18 cellular contexts compared by ENCODE assay signal in genomic region chr18:50111398-50111797, GRCh38.
A peak's percentile ranks its signal among the peaks of the same experiment; 100 is the strongest.
DNase-seq lines count a peak whose midpoint lies in the region; ATAC-seq and TF ChIP-seq lines count a peak whose summit lies in the region.
"Had no signal": no experiment of that assay in that cellular context is flagged by ENCODE, and none has a peak within 500 bp of the region (broad histone marks: within the 10 kb centered on the region; RNA-seq: fewer than 3 reads in every experiment).

No MANE protein-coding gene starts in this region.

- peaks cover 49% of the 10 kb centered on the region for H3K27me3 ChIP-seq in foreskin keratinocyte
- no peaks in the 10 kb centered on the region for H3K27me3 ChIP-seq in mesendoderm (ENCODE audit: insufficient read depth, low read length, poor library complexity)
- H3K27me3 ChIP-seq in ascending aorta = no peaks in the 10 kb centered on the region
- H3K27me3 ChIP-seq: body of pancreas had no signal

- H3K4me1 ChIP-seq in OCI-LY7 (ENCODE audit: insufficient read depth, low read length, poor library complexity, severe bottlenecking) (no peaks in the 10 kb centered on the region), foreskin keratinocyte (no peaks in the 10 kb centered on the region), mesendoderm (ENCODE audit: control insufficient read depth, low read depth, low read length) (peaks cover 2% of the 10 kb centered on the region), ascending aorta (peaks cover 0 to 4% of the 10 kb centered on the region in 2 donors)

- H2BK120ac ChIP-seq in mesendoderm (ENCODE audit: low read depth, low read length) = no peak overlapping the region

- no peak overlapping the region for H3K4me2 ChIP-seq in OCI-LY7 (ENCODE audit: low read length)
- H3K4me2 ChIP-seq in mesendoderm (ENCODE audit: low read length) = no peak overlapping the region

- no peak overlapping the region for H3K18ac ChIP-seq in mesendoderm (ENCODE audit: low read length)

- H3K4me3 ChIP-seq in OCI-LY7 (ENCODE audit: low read depth, low read length, poor library complexity, severe bottlenecking) (no peak overlapping the region), mesendoderm (ENCODE audit: low read length) (no peak overlapping the region), ascending aorta (no peak overlapping the region)
- H3K4me3 ChIP-seq: body of pancreas, skin epidermis had no signal

- BruUV-seq in OCI-LY7 (replicated peaks; lab: Mats Ljungman, UMichigan) = no TSS peak

- CTCF ChIA-PET in OCI-LY7 (lab: Charles Lee; ENCODE audit: unreplicated experiment) = no interaction called here

- no peaks in the 10 kb centered on the region for H3K79me2 ChIP-seq in OCI-LY7 (ENCODE audit: insufficient read depth, low read depth, low read length)
- no peaks in the 10 kb centered on the region for H3K79me2 ChIP-seq in mesendoderm (ENCODE audit: control insufficient read depth, insufficient read depth, low read length)

- no peak overlapping the region for H3K56ac ChIP-seq in mesendoderm (ENCODE audit: low read length)

- no peak overlapping the region for H3K23ac ChIP-seq in mesendoderm (ENCODE audit: low read length)

- H3K27ac ChIP-seq in C4-2B = no peak overlapping the region
- no peak overlapping the region for H3K27ac ChIP-seq in OCI-LY7 (ENCODE audit: low read depth, low read length, poor library complexity, severe bottlenecking)
- H3K27ac ChIP-seq in foreskin keratinocyte = no peak overlapping the region
- H3K27ac ChIP-seq in mesendoderm (ENCODE audit: low read depth, low read length) = no peak overlapping the region
- no peak overlapping the region for H3K27ac ChIP-seq in ascending aorta
- H3K27ac ChIP-seq: body of pancreas, skin epidermis had no signal

- no peak for DNase-seq in OCI-LY7 (ENCODE audit: low spot score)
- DNase-seq in foreskin keratinocyte = no peak
- no peak for DNase-seq in islet precursor cell
- no peak for DNase-seq in mesendoderm
- DNase-seq in ascending aorta (ENCODE audit: low spot score in 2 of 2) = no peak
- DNase-seq: activated CD4-positive, alpha-beta memory T cell treated with anti-CD3 and anti-CD28 coated beads, Interleukin-2, amount 10 ng/mL, durations not matched to agents 7 days and 5 days; activated T-cell treated with anti-CD3 and anti-CD28 coated beads, Interleukin-2, amount 50 U/mL, for 24 hours; body of pancreas; CD8-positive, alpha-beta memory T cell; EL; naive thymus-derived CD8-positive, alpha-beta T cell; NCI-H187 treated with DMSO at 0.1 percent for 48 hours; NCI-H524 treated with DMSO at 0.1 percent for 48 hours; posterior cingulate gyrus had no signal

- no peak overlapping the region for H2BK5ac ChIP-seq in mesendoderm (ENCODE audit: low read length)

- no peak overlapping the region for H4K5ac ChIP-seq in mesendoderm (ENCODE audit: low read length)

- no peak overlapping the region for H2AK5ac ChIP-seq in mesendoderm (ENCODE audit: low read length)

- H2AFZ ChIP-seq in OCI-LY7 (ENCODE audit: low read length) = no peak overlapping the region

- H3K4ac ChIP-seq in mesendoderm (ENCODE audit: low read depth, low read length) = no peak overlapping the region

- no peaks in the 10 kb centered on the region for H4K20me1 ChIP-seq in OCI-LY7 (ENCODE audit: insufficient read depth, low read length)

- no peaks in the 10 kb centered on the region for H3K9me2 ChIP-seq in OCI-LY7 (ENCODE audit: insufficient read depth, low read length)

- TF ChIP-seq CTCF in C4-2B (conservative IDR thresholded peaks at IDR 0.05) = peak; percentile 27
- TF ChIP-seq CTCF in GM12874 (IDR thresholded peaks at IDR 0.05; ENCODE audit: insufficient read depth, low read depth, low read length) = 0 out of 2 replicates have a peak, but pooled peaks have one; percentile 2
- TF ChIP-seq CTCF in OCI-LY7 (conservative IDR thresholded peaks at IDR 0.05; ENCODE audit: low read length) = 0 out of 2 replicates have a peak, but pooled peaks have one; percentile 16
- TF ChIP-seq CTCF in foreskin keratinocyte (conservative IDR thresholded peaks at IDR 0.05) = peak; percentile 48
- TF ChIP-seq CTCF in ascending aorta (IDR thresholded peaks at IDR 0.05) = no peak

- intact Hi-C loops in OCI-LY7 (cut with micrococcal nuclease; ENCODE audit: unreplicated experiment) (no loop called here), ascending aorta (cut with DNase I) (no loop called here)

- H3K36me3 ChIP-seq in OCI-LY7 (ENCODE audit: insufficient read depth, low read length) = no peaks in the 10 kb centered on the region
- no peaks in the 10 kb centered on the region for H3K36me3 ChIP-seq in mesendoderm (ENCODE audit: control insufficient read depth, insufficient read depth, low read length)
- no peaks in the 10 kb centered on the region for H3K36me3 ChIP-seq in ascending aorta

- WGBS in mesendoderm (ENCODE audit: extremely low coverage, insufficient coverage, low lambda C conversion rate) = no CpG with 5 or more reads among the region's 1 CpG

- H3K9ac ChIP-seq in mesendoderm (ENCODE audit: low read length) = no peak overlapping the region

- H3K9me3 ChIP-seq in OCI-LY7 (ENCODE audit: low read length) (no peaks in the 10 kb centered on the region), ascending aorta (no peaks in the 10 kb centered on the region)
- H3K9me3 ChIP-seq: body of pancreas had no signal

- no peak overlapping the region for H2BK15ac ChIP-seq in mesendoderm (replicated peaks; ENCODE audit: low read depth)

- H4K8ac ChIP-seq in mesendoderm (ENCODE audit: low read depth, low read length) = no peak overlapping the region

- POLR2A ChIA-PET in OCI-LY7 (lab: Charles Lee) = no interaction called here

- no peaks in the 10 kb centered on the region for H3K79me1 ChIP-seq in mesendoderm (ENCODE audit: low read length)

- ATAC-seq in foreskin keratinocyte (no peak), GM18520 (IDR thresholded peaks at IDR 0.05; ENCODE audit: unreplicated experiment) (no peak)
- ATAC-seq: body of pancreas; naive thymus-derived CD8-positive, alpha-beta T cell had no signal

Comparison
In these comparisons a context has a peak if more than half of its experiments do, and no peak if none do; other contexts are left out.
1. CTCF ChIP-seq: peak in C4-2B (single experiment), GM12874 (single experiment), OCI-LY7 (single experiment) and foreskin keratinocyte (single experiment); none in ascending aorta (0 of 3).